ENCODE assay signal across 1 cellular context in the genomic region with DNA sequence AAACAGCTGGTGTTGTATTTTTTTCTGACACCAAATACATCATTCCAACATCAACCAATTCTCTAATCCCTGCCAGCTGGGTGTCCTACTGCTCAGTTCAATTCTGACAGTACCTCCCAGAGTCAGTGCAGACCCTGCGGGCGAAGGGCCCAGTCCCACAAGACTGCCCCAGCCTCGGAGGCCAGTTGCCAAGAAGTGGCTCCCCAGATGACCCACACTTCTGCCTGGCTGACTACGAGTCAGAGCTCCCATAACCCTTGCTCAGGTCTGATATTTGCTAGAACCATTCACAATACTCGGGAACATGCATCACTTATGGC.
TF ChIP-seq lines count a peak whose summit lies in the region.

No MANE protein-coding gene starts in this region.

TF ChIP-seq in GM23338, 12 proteins besides CTCF, POLR2A, EP300 and RAD21 (continued from another document):
- TF ChIP-seq, protein P1, sequence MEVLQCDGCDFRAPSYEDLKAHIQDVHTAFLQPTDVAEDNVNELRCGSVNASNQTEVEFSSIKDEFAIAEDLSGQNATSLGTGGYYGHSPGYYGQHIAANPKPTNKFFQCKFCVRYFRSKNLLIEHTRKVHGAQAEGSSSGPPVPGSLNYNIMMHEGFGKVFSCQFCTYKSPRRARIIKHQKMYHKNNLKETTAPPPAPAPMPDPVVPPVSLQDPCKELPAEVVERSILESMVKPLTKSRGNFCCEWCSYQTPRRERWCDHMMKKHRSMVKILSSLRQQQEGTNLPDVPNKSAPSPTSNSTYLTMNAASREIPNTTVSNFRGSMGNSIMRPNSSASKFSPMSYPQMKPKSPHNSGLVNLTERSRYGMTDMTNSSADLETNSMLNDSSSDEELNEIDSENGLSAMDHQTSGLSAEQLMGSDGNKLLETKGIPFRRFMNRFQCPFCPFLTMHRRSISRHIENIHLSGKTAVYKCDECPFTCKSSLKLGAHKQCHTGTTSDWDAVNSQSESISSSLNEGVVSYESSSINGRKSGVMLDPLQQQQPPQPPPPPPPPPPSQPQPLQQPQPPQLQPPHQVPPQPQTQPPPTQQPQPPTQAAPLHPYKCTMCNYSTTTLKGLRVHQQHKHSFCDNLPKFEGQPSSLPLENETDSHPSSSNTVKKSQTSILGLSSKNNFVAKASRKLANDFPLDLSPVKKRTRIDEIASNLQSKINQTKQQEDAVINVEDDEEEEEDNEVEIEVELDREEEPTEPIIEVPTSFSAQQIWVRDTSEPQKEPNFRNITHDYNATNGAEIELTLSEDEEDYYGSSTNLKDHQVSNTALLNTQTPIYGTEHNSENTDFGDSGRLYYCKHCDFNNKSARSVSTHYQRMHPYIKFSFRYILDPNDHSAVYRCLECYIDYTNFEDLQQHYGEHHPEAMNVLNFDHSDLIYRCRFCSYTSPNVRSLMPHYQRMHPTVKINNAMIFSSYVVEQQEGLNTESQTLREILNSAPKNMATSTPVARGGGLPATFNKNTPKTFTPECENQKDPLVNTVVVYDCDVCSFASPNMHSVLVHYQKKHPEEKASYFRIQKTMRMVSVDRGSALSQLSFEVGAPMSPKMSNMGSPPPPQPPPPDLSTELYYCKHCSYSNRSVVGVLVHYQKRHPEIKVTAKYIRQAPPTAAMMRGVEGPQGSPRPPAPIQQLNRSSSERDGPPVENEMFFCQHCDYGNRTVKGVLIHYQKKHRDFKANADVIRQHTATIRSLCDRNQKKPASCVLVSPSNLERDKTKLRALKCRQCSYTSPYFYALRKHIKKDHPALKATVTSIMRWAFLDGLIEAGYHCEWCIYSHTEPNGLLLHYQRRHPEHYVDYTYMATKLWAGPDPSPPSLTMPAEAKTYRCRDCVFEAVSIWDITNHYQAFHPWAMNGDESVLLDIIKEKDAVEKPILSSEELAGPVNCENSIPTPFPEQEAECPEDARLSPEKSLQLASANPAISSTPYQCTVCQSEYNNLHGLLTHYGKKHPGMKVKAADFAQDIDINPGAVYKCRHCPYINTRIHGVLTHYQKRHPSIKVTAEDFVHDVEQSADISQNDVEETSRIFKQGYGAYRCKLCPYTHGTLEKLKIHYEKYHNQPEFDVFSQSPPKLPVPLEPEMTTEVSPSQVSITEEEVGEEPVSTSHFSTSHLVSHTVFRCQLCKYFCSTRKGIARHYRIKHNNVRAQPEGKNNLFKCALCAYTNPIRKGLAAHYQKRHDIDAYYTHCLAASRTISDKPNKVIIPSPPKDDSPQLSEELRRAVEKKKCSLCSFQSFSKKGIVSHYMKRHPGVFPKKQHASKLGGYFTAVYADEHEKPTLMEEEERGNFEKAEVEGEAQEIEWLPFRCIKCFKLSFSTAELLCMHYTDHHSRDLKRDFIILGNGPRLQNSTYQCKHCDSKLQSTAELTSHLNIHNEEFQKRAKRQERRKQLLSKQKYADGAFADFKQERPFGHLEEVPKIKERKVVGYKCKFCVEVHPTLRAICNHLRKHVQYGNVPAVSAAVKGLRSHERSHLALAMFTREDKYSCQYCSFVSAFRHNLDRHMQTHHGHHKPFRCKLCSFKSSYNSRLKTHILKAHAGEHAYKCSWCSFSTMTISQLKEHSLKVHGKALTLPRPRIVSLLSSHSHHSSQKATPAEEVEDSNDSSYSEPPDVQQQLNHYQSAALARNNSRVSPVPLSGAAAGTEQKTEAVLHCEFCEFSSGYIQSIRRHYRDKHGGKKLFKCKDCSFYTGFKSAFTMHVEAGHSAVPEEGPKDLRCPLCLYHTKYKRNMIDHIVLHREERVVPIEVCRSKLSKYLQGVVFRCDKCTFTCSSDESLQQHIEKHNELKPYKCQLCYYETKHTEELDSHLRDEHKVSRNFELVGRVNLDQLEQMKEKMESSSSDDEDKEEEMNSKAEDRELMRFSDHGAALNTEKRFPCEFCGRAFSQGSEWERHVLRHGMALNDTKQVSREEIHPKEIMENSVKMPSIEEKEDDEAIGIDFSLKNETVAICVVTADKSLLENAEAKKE (CRISPR knock-in tag; IDR thresholded peaks at IDR 0.05), result no peak
- no peak for TF ChIP-seq ZNF331 (CRISPR knock-in tag; IDR thresholded peaks at IDR 0.05; ENCODE audit: low read depth)
- TF ChIP-seq, protein P2, sequence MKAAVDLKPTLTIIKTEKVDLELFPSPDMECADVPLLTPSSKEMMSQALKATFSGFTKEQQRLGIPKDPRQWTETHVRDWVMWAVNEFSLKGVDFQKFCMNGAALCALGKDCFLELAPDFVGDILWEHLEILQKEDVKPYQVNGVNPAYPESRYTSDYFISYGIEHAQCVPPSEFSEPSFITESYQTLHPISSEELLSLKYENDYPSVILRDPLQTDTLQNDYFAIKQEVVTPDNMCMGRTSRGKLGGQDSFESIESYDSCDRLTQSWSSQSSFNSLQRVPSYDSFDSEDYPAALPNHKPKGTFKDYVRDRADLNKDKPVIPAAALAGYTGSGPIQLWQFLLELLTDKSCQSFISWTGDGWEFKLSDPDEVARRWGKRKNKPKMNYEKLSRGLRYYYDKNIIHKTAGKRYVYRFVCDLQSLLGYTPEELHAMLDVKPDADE (IDR thresholded peaks at IDR 0.05), result no peak
- no peak for TF ChIP-seq EZH2phosphoT487 (IDR thresholded peaks at IDR 0.05; ENCODE audit: unreplicated experiment)
- no peak for TF ChIP-seq NANOG (IDR thresholded peaks at IDR 0.05; ENCODE audit: borderline replicate concordance)
- TF ChIP-seq, protein P3, sequence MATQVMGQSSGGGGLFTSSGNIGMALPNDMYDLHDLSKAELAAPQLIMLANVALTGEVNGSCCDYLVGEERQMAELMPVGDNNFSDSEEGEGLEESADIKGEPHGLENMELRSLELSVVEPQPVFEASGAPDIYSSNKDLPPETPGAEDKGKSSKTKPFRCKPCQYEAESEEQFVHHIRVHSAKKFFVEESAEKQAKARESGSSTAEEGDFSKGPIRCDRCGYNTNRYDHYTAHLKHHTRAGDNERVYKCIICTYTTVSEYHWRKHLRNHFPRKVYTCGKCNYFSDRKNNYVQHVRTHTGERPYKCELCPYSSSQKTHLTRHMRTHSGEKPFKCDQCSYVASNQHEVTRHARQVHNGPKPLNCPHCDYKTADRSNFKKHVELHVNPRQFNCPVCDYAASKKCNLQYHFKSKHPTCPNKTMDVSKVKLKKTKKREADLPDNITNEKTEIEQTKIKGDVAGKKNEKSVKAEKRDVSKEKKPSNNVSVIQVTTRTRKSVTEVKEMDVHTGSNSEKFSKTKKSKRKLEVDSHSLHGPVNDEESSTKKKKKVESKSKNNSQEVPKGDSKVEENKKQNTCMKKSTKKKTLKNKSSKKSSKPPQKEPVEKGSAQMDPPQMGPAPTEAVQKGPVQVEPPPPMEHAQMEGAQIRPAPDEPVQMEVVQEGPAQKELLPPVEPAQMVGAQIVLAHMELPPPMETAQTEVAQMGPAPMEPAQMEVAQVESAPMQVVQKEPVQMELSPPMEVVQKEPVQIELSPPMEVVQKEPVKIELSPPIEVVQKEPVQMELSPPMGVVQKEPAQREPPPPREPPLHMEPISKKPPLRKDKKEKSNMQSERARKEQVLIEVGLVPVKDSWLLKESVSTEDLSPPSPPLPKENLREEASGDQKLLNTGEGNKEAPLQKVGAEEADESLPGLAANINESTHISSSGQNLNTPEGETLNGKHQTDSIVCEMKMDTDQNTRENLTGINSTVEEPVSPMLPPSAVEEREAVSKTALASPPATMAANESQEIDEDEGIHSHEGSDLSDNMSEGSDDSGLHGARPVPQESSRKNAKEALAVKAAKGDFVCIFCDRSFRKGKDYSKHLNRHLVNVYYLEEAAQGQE (IDR thresholded peaks at IDR 0.05; ENCODE audit: unreplicated experiment), result no peak
- no peak for TF ChIP-seq STAT1 (IDR thresholded peaks at IDR 0.05; ENCODE audit: unreplicated experiment)
